Comparison of ENCODE assay signal across 23 cellular contexts in the genomic region with DNA sequence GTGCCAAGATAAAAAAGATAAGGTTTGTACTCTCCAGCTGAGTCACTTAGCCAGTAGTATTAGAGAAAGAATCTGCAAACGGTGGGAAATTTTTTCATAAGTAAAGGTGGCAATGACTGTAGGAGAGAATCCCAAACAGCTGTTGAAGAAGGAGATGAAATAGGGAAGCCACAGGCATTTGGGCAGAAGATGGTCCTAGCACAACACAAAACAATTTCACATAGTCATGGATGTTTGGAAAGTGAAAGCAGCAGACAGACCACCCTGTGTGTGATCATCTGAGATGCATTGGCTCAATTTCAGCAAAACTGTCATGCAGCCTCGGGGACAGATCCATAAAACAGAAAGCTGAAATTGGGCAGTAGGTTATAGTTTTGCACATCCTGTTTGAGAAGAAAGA.
DNase-seq lines count a peak whose midpoint lies in the region; ATAC-seq and TF ChIP-seq lines count a peak whose summit lies in the region.
"Had no signal": no experiment of that assay in that cellular context is flagged by ENCODE, and none has a peak within 500 bp of the region (broad histone marks: within the 10 kb centered on the region; RNA-seq: fewer than 3 reads in every experiment).

No MANE protein-coding gene starts in this region.

- H3K4me1 ChIP-seq in hepatocyte (ENCODE audit: insufficient read depth) (peaks cover 4% of the 10 kb centered on the region), left ventricle myocardium inferior (no peaks in the 10 kb centered on the region)

- H3K4me2 ChIP-seq in hepatocyte: peak overlapping the region; percentile 47

- H3K9me3 ChIP-seq in hepatocyte (ENCODE audit: low read depth) (no peaks in the 10 kb centered on the region), left ventricle myocardium inferior (replicated peaks) (no peaks in the 10 kb centered on the region)
- H3K9me3 ChIP-seq: tibial nerve had no signal

- H4K20me1 ChIP-seq in hepatocyte (ENCODE audit: insufficient read depth, poor library complexity, severe bottlenecking): no peaks in the 10 kb centered on the region

- peak overlapping the region; percentile 23 for H2AFZ ChIP-seq in hepatocyte

- WGBS in hepatocyte (ENCODE audit: low lambda C conversion rate, missing lambda C conversion rate): 22% methylated on average over 2 of the region's 2 CpGs

- no peaks in the 10 kb centered on the region for H3K27me3 ChIP-seq in hepatocyte
- no peaks in the 10 kb centered on the region for H3K27me3 ChIP-seq in left ventricle myocardium inferior (ENCODE audit: low read depth)
- H3K27me3 ChIP-seq: tibial nerve had no signal

- H3K27ac ChIP-seq in hepatocyte (no peak overlapping the region), left ventricle myocardium inferior (replicated peaks) (no peak overlapping the region)
- H3K27ac ChIP-seq: HL-60, tibial nerve, WERI-Rb-1 had no signal

- ATAC-seq in SK-N-SH treated with all-trans-retinoic acid at 6 μM for 48 hours: peak; percentile 61
- no peak for ATAC-seq in GM18519 (IDR thresholded peaks at IDR 0.05; ENCODE audit: low FRiP score, unreplicated experiment)
- ATAC-seq: effector memory CD8-positive, alpha-beta T cell; sciatic nerve; stimulated activated naive CD8-positive, alpha-beta T cell treated with anti-CD3 and anti-CD28 coated beads, Interleukin-15, Interleukin-2, amounts not matched to agents 100 U/mL and 50 U/mL, for 24 hours had no signal

- H3K79me2 ChIP-seq in hepatocyte: no peaks in the 10 kb centered on the region

- intact Hi-C loops in left ventricle myocardium inferior (cut with micrococcal nuclease): no loop called here

- no peaks in the 10 kb centered on the region for H3K9me2 ChIP-seq in hepatocyte (replicated peaks; ENCODE audit: insufficient read depth)

- no peak overlapping the region for H3K4me3 ChIP-seq in hepatocyte
- no peak overlapping the region for H3K4me3 ChIP-seq in left ventricle myocardium inferior
- H3K4me3 ChIP-seq: lung, tibial nerve had no signal

- no peaks in the 10 kb centered on the region for H3K36me3 ChIP-seq in hepatocyte (replicated peaks; ENCODE audit: insufficient read depth, low read depth)
- no peaks in the 10 kb centered on the region for H3K36me3 ChIP-seq in left ventricle myocardium inferior
- H3K36me3 ChIP-seq: tibial nerve, WERI-Rb-1 had no signal

- peak; percentile 6 for DNase-seq in A172 (ENCODE audit: low spot score)
- DNase-seq in HT1080 (ENCODE audit: low read depth): peak; percentile 12
- DNase-seq in hepatocyte (ENCODE audit: low spot score): no peak
- DNase-seq in left ventricle myocardium inferior: no peak
- no peak for DNase-seq in NOMO-1 (lab: John Stamatoyannopoulos, UW; ENCODE audit: unreplicated experiment in 2 of 2)
- no peak for DNase-seq in DMS153 (lab: John Stamatoyannopoulos, UW)
- DNase-seq: 8988T; activated CD4-positive, alpha-beta T cell treated with anti-CD3 and anti-CD28 coated beads, Interleukin-2, amount 50 U/mL, for 48 hours; activated gamma-delta T cell treated with Interleukin-2 at 50 U/mL for 16 hours; amygdala; effector memory CD8-positive, alpha-beta T cell; naive B cell; NCI-H2029; NCI-H446; Right ventricle myocardium superior; stimulated activated naive CD8-positive, alpha-beta T cell treated with anti-CD3 and anti-CD28 coated beads, Interleukin-15, Interleukin-2, amounts not matched to agents 100 U/mL and 50 U/mL, for 24 hours; WERI-Rb-1 had no signal

- no peak for TF ChIP-seq CTCF in hepatocyte (IDR thresholded peaks at IDR 0.05; ENCODE audit: poor library complexity)
- no peak for TF ChIP-seq CTCF in left ventricle myocardium inferior (IDR thresholded peaks at IDR 0.05; ENCODE audit: borderline replicate concordance)

TF ChIP-seq in SK-N-SH treated with all-trans-retinoic acid at 6 μM for 48 hours, 23 proteins besides CTCF, POLR2A, EP300 and RAD21:
- TF ChIP-seq, protein P1, sequence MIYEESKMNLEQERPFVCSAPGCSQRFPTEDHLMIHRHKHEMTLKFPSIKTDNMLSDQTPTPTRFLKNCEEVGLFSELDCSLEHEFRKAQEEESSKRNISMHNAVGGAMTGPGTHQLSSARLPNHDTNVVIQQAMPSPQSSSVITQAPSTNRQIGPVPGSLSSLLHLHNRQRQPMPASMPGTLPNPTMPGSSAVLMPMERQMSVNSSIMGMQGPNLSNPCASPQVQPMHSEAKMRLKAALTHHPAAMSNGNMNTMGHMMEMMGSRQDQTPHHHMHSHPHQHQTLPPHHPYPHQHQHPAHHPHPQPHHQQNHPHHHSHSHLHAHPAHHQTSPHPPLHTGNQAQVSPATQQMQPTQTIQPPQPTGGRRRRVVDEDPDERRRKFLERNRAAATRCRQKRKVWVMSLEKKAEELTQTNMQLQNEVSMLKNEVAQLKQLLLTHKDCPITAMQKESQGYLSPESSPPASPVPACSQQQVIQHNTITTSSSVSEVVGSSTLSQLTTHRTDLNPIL (CRISPR knock-in tag; IDR thresholded peaks at IDR 0.05; ENCODE audit: low read depth): no peak
- no peak for TF ChIP-seq TCF4 (CRISPR knock-in tag; IDR thresholded peaks at IDR 0.05; ENCODE audit: borderline replicate concordance)
- no peak for TF ChIP-seq ARNTL (CRISPR knock-in tag; IDR thresholded peaks at IDR 0.05; ENCODE audit: borderline replicate concordance, low read depth)
TF ChIP-seq in SK-N-SH treated with all-trans-retinoic acid at 6 μM for 48 hours: peak in this region for 0.

Comparison
In these comparisons a context has a peak if more than half of its experiments do, and no peak if none do; other contexts are left out.
1. DNase-seq: peak in A172 (single experiment) and HT1080 (single experiment); none in hepatocyte (single experiment), left ventricle myocardium inferior (single experiment), NOMO-1 (0 of 2) and DMS153 (single experiment).